Comparison of ENCODE assay signal across 37 cellular contexts in genomic region chr4:124330045-124330444, GRCh38.
"Had no signal": no experiment of that assay in that cellular context is flagged by ENCODE, and none has a peak within 500 bp of the region (broad histone marks: within the 10 kb centered on the region; RNA-seq: fewer than 3 reads in every experiment).

No MANE protein-coding gene starts in this region.

- DNase-seq: activated CD4-positive, alpha-beta memory T cell treated with anti-CD3 and anti-CD28 coated beads, Interleukin-2, amount 10 ng/mL, durations not matched to agents 7 days and 5 days; activated CD4-positive, alpha-beta T cell treated with anti-CD3 and anti-CD28 coated beads for 1 hour; activated CD4-positive, alpha-beta T cell treated with anti-CD3 and anti-CD28 coated beads for 36 hours; activated CD4-positive, alpha-beta T cell treated with anti-CD3 and anti-CD28 coated beads for 48 hours; activated CD4-positive, alpha-beta T cell treated with anti-CD3 and anti-CD28 coated beads, Interleukin-2, amount 10 ng/mL, durations not matched to agents 7 days and 5 days; activated CD4-positive, alpha-beta T cell treated with anti-CD3 and anti-CD28 coated beads, Interleukin-2, amount 50 U/mL, for 48 hours; activated CD4-positive, CD25-positive, alpha-beta regulatory T cell; activated CD8-positive, alpha-beta memory T cell treated with anti-CD3 and anti-CD28 coated beads for 24 hours; activated CD8-positive, alpha-beta memory T cell treated with anti-CD3 and anti-CD28 coated beads, Interleukin-2, amount 10 ng/mL, durations not matched to agents 7 days and 5 days; activated CD8-positive, alpha-beta memory T cell treated with anti-CD3 and anti-CD28 coated beads, Interleukin-2, amount 50 U/mL, for 48 hours; activated CD8-positive, alpha-beta T cell treated with anti-CD3 and anti-CD28 coated beads, Interleukin-2, amount 10 ng/mL, durations not matched to agents 7 days and 5 days; activated effector memory CD4-positive, alpha-beta T cell treated with anti-CD3 and anti-CD28 coated beads, Interleukin-2, amount 50 U/mL, for 16 hours; activated gamma-delta T cell treated with Interleukin-2 at 50 U/mL for 16 hours; activated naive CD4-positive, alpha-beta T cell; activated naive CD4-positive, alpha-beta T cell treated with anti-CD3 and anti-CD28 coated beads for 36 hours; activated naive CD4-positive, alpha-beta T cell treated with anti-CD3 and anti-CD28 coated beads, Interleukin-2, amount 50 U/mL, for 16 hours; activated naive CD8-positive, alpha-beta T cell treated with anti-CD3 and anti-CD28 coated beads for 36 hours; activated T-cell treated with anti-CD3 and anti-CD28 coated beads, Interleukin-2, amount 50 U/mL, for 24 hours; activated T-cell treated with anti-CD3 and anti-CD28 coated beads, Interleukin-2, amount 50 U/mL, for 48 hours; adrenal gland; amniotic stem cell; aorta; body of pancreas; brain microvascular endothelial cell; central memory CD4-positive, alpha-beta T cell; SW 1271; T-helper 1 cell; T-helper 2 cell; T-helper 9 cell; WERI-Rb-1 had no signal

- H3K27me3 Mint-ChIP-seq: activated CD4-positive, alpha-beta memory T cell treated with anti-CD3 and anti-CD28 coated beads, Interleukin-2, amount 10 ng/mL, durations not matched to agents 7 days and 5 days; activated naive CD8-positive, alpha-beta T cell treated with anti-CD3 and anti-CD28 coated beads for 36 hours; activated T-cell treated with anti-CD3 and anti-CD28 coated beads, Interleukin-2, amount 50 U/mL, for 24 hours had no signal

- H3K27ac Mint-ChIP-seq: activated CD4-positive, alpha-beta memory T cell treated with anti-CD3 and anti-CD28 coated beads, Interleukin-2, amount 10 ng/mL, durations not matched to agents 7 days and 5 days; activated CD4-positive, alpha-beta T cell treated with anti-CD3 and anti-CD28 coated beads for 36 hours; activated CD4-positive, alpha-beta T cell treated with anti-CD3 and anti-CD28 coated beads, Interleukin-2, amount 10 ng/mL, durations not matched to agents 7 days and 5 days; activated CD8-positive, alpha-beta memory T cell treated with anti-CD3 and anti-CD28 coated beads, Interleukin-2, amount 10 ng/mL, durations not matched to agents 7 days and 5 days; activated CD8-positive, alpha-beta T cell treated with anti-CD3 and anti-CD28 coated beads, Interleukin-2, amount 10 ng/mL, durations not matched to agents 7 days and 5 days; activated naive CD4-positive, alpha-beta T cell treated with anti-CD3 and anti-CD28 coated beads for 36 hours; activated naive CD4-positive, alpha-beta T cell treated with anti-CD3 and anti-CD28 coated beads, Interleukin-2, amount 50 U/mL, for 72 hours; activated naive CD8-positive, alpha-beta T cell treated with anti-CD3 and anti-CD28 coated beads for 36 hours; activated T-cell treated with anti-CD3 and anti-CD28 coated beads, Interleukin-2, amount 50 U/mL, for 24 hours; activated T-helper 17 cell treated with anti-CD3 and anti-CD28 coated beads, Interleukin-2, amount 50 U/mL, for 72 hours; T-helper 1 cell treated with Interleukin-12 subunit alpha and Interleukin-12 subunit beta and Interleukin-4 antibody, amounts not matched to agents 30 μg/mL and 1 μg/mL, for 36 hours; T-helper 2 cell treated with Interferon-gamma antibody and Interleukin-4, amounts not matched to agents 5 μg/mL and 100 μg/mL, for 36 hours; WTC11 had no signal

- ATAC-seq: activated CD4-positive, alpha-beta T cell treated with anti-CD3 and anti-CD28 coated beads for 36 hours; activated CD4-positive, CD25-positive, alpha-beta regulatory T cell treated with anti-CD3 and anti-CD28 coated beads, Interleukin-2, amount 50 U/mL, for 24 hours; activated CD8-positive, alpha-beta memory T cell treated with anti-CD3 and anti-CD28 coated beads, Interleukin-2, amount 10 ng/mL, durations not matched to agents 7 days and 5 days; activated CD8-positive, alpha-beta T cell treated with anti-CD3 and anti-CD28 coated beads, Interleukin-2, amount 10 ng/mL, durations not matched to agents 7 days and 5 days; activated naive CD4-positive, alpha-beta T cell treated with anti-CD3 and anti-CD28 coated beads, Interleukin-2, amount 50 U/mL, for 72 hours; activated T-helper 17 cell treated with anti-CD3 and anti-CD28 coated beads, Interleukin-2, amount 50 U/mL, for 72 hours; body of pancreas; WTC11 had no signal

- H3K9me3 Mint-ChIP-seq: activated CD4-positive, alpha-beta memory T cell treated with anti-CD3 and anti-CD28 coated beads, Interleukin-2, amount 10 ng/mL, durations not matched to agents 7 days and 5 days; activated CD4-positive, alpha-beta T cell treated with anti-CD3 and anti-CD28 coated beads, Interleukin-2, amount 10 ng/mL, durations not matched to agents 7 days and 5 days; activated naive CD4-positive, alpha-beta T cell treated with anti-CD3 and anti-CD28 coated beads for 36 hours; activated naive CD4-positive, alpha-beta T cell treated with anti-CD3 and anti-CD28 coated beads, Interleukin-2, amount 50 U/mL, for 72 hours; activated naive CD8-positive, alpha-beta T cell treated with anti-CD3 and anti-CD28 coated beads for 36 hours; activated T-cell treated with anti-CD3 and anti-CD28 coated beads, Interleukin-2, amount 50 U/mL, for 24 hours; activated T-helper 17 cell treated with anti-CD3 and anti-CD28 coated beads, Interleukin-2, amount 50 U/mL, for 72 hours; T-helper 1 cell treated with Interleukin-12 subunit alpha and Interleukin-12 subunit beta and Interleukin-4 antibody, amounts not matched to agents 30 μg/mL and 1 μg/mL, for 36 hours; T-helper 2 cell treated with Interferon-gamma antibody and Interleukin-4, amounts not matched to agents 5 μg/mL and 100 μg/mL, for 36 hours had no signal

- H3K27ac ChIP-seq: adrenal gland, body of pancreas, brain microvascular endothelial cell, breast epithelium, WERI-Rb-1 had no signal

- H3K4me1 Mint-ChIP-seq: activated CD4-positive, alpha-beta memory T cell treated with anti-CD3 and anti-CD28 coated beads, Interleukin-2, amount 10 ng/mL, durations not matched to agents 7 days and 5 days; activated CD4-positive, alpha-beta T cell treated with anti-CD3 and anti-CD28 coated beads for 36 hours; activated CD4-positive, alpha-beta T cell treated with anti-CD3 and anti-CD28 coated beads, Interleukin-2, amount 10 ng/mL, durations not matched to agents 7 days and 5 days; activated CD8-positive, alpha-beta memory T cell treated with anti-CD3 and anti-CD28 coated beads, Interleukin-2, amount 10 ng/mL, durations not matched to agents 7 days and 5 days; activated naive CD8-positive, alpha-beta T cell treated with anti-CD3 and anti-CD28 coated beads for 36 hours; activated T-helper 17 cell treated with anti-CD3 and anti-CD28 coated beads, Interleukin-2, amount 50 U/mL, for 72 hours had no signal

- H3K9me3 ChIP-seq: adrenal gland, body of pancreas, breast epithelium had no signal

- H3K4me1 ChIP-seq: adrenal gland, body of pancreas, breast epithelium had no signal

- H3K4me3 Mint-ChIP-seq: activated CD4-positive, alpha-beta memory T cell treated with anti-CD3 and anti-CD28 coated beads, Interleukin-2, amount 10 ng/mL, durations not matched to agents 7 days and 5 days; activated CD4-positive, alpha-beta T cell treated with anti-CD3 and anti-CD28 coated beads for 36 hours; activated CD4-positive, alpha-beta T cell treated with anti-CD3 and anti-CD28 coated beads, Interleukin-2, amount 10 ng/mL, durations not matched to agents 7 days and 5 days; activated CD8-positive, alpha-beta memory T cell treated with anti-CD3 and anti-CD28 coated beads, Interleukin-2, amount 10 ng/mL, durations not matched to agents 7 days and 5 days; activated CD8-positive, alpha-beta T cell treated with anti-CD3 and anti-CD28 coated beads, Interleukin-2, amount 10 ng/mL, durations not matched to agents 7 days and 5 days; activated naive CD4-positive, alpha-beta T cell treated with anti-CD3 and anti-CD28 coated beads for 36 hours; activated naive CD8-positive, alpha-beta T cell treated with anti-CD3 and anti-CD28 coated beads for 36 hours; activated T-cell treated with anti-CD3 and anti-CD28 coated beads, Interleukin-2, amount 50 U/mL, for 24 hours; activated T-helper 17 cell treated with anti-CD3 and anti-CD28 coated beads, Interleukin-2, amount 50 U/mL, for 72 hours; T-helper 1 cell treated with Interleukin-12 subunit alpha and Interleukin-12 subunit beta and Interleukin-4 antibody, amounts not matched to agents 30 μg/mL and 1 μg/mL, for 36 hours; T-helper 2 cell treated with Interferon-gamma antibody and Interleukin-4, amounts not matched to agents 5 μg/mL and 100 μg/mL, for 36 hours; WTC11 had no signal

- H3K36me3 ChIP-seq: adrenal gland, brain microvascular endothelial cell, breast epithelium, WERI-Rb-1 had no signal

- H3K4me3 ChIP-seq: adrenal gland, body of pancreas, breast epithelium had no signal

- H3K36me3 Mint-ChIP-seq: activated CD8-positive, alpha-beta memory T cell treated with anti-CD3 and anti-CD28 coated beads, Interleukin-2, amount 10 ng/mL, durations not matched to agents 7 days and 5 days; activated naive CD4-positive, alpha-beta T cell treated with anti-CD3 and anti-CD28 coated beads, Interleukin-2, amount 50 U/mL, for 72 hours; activated naive CD8-positive, alpha-beta T cell treated with anti-CD3 and anti-CD28 coated beads for 36 hours; WTC11 had no signal

- H3K27me3 ChIP-seq: adrenal gland, body of pancreas, brain microvascular endothelial cell, breast epithelium had no signal
